ENCODE assay signal across 20 cellular contexts in the genomic region with DNA sequence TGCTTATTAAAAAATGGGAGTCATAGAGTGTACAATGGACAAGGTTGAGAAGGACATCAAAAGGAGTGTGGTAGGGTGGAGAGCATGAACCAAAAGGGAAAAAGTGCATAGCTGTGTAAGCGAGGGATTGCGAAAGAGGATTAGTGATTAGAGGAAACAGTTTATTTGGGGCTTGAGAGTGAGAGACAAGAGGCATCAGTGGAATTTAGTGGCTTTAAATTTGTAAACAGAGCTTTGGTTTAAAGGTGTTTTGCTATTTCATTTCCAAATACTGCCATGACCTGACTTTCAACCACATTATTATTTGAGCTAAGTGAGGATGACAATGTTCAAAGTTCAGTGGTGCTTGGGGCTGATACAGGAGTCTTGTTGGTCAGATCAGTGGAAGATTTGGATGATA. TPM values are rescaled to one million over a fixed set of nuclear protein-coding genes. Genes with fewer than 3 reads are reported as not detected.
DNase-seq lines count a peak whose midpoint lies in the region; ATAC-seq and TF ChIP-seq lines count a peak whose summit lies in the region.
"Had no signal": no experiment of that assay in that cellular context is flagged by ENCODE, and none has a peak within 500 bp of the region (broad histone marks: within the 10 kb centered on the region; RNA-seq: fewer than 3 reads in every experiment).

No MANE protein-coding gene starts in this region.

- H3K36me3 ChIP-seq in liver (ENCODE audit: control insufficient read depth in 4 of 4, insufficient read depth in 3 of 4, low read depth in 1 of 4, low read length in 3 of 4) (no peaks in the 10 kb centered on the region), tibial artery (no peaks in the 10 kb centered on the region)
- H3K36me3 ChIP-seq: right atrium auricular region had no signal

- H3K27me3 ChIP-seq in liver (ENCODE audit: control insufficient read depth in 4 of 4, insufficient read depth in 4 of 4, low read length in 3 of 4) (no peaks in the 10 kb centered on the region), tibial artery (no peaks in the 10 kb centered on the region)
- H3K27me3 ChIP-seq: right atrium auricular region had no signal

- H3K4me1 Mint-ChIP-seq in CD14-positive monocyte: peaks cover 13% of the 10 kb centered on the region

- no peak overlapping the region for H3K9ac ChIP-seq in liver (ENCODE audit: low read depth in 1 of 2, low read length in 2 of 2)
- H3K9ac ChIP-seq: KMS-11 had no signal

- H3K27ac Mint-ChIP-seq in CD14-positive monocyte: peak overlapping the region in 4 of 7 donors; percentile 11 to 47 (median 17)
- H3K27ac Mint-ChIP-seq: activated CD8-positive, alpha-beta T cell treated with anti-CD3 and anti-CD28 coated beads for 36 hours; T-helper 2 cell treated with Interferon-gamma antibody and Interleukin-4, amounts not matched to agents 5 μg/mL and 100 μg/mL, for 36 hours had no signal

- H3K27me3 Mint-ChIP-seq in CD14-positive monocyte (ENCODE audit: low read depth in 3 of 3): no peaks in the 10 kb centered on the region
- H3K27me3 Mint-ChIP-seq: activated CD8-positive, alpha-beta T cell treated with anti-CD3 and anti-CD28 coated beads for 36 hours had no signal

- H3K4me1 ChIP-seq in liver (ENCODE audit: control insufficient read depth in 4 of 4, insufficient read depth in 4 of 4, low read length in 3 of 4) (peaks cover 0 to 5% (median 2%) of the 10 kb centered on the region in 4 donors), tibial artery (peaks cover 0 to 39% (median 2%) of the 10 kb centered on the region in 4 donors)

- peaks cover 13 to 27% of the 10 kb centered on the region in 2 donors for H3K36me3 Mint-ChIP-seq in CD14-positive monocyte

- H3K4me3 Mint-ChIP-seq in CD14-positive monocyte: no peak overlapping the region
- H3K4me3 Mint-ChIP-seq: activated CD8-positive, alpha-beta T cell treated with anti-CD3 and anti-CD28 coated beads for 36 hours; T-helper 2 cell treated with Interferon-gamma antibody and Interleukin-4, amounts not matched to agents 5 μg/mL and 100 μg/mL, for 36 hours had no signal

- intact Hi-C loops in CD14-positive monocyte (cut with micrococcal nuclease) (no loop called here), tibial artery (cut with DNase I; ENCODE audit: low total_unique reads) (no loop called here)

- H3K9me3 ChIP-seq in liver (ENCODE audit: control insufficient read depth in 4 of 4, low read length in 3 of 4) (no peaks in the 10 kb centered on the region), tibial artery (no peaks in the 10 kb centered on the region)
- H3K9me3 ChIP-seq: right atrium auricular region had no signal

- no peak overlapping the region for H3K27ac ChIP-seq in liver (ENCODE audit: low read depth in 1 of 2, low read length in 2 of 2)
- H3K27ac ChIP-seq in tibial artery: no peak overlapping the region
- H3K27ac ChIP-seq: KMS-11, right atrium auricular region had no signal

- peak in 1 of 2 donors; percentile 43 for TF ChIP-seq RAD21 in liver (IDR thresholded peaks at IDR 0.05)

- H3K4me3 ChIP-seq in liver (ENCODE audit: low read depth in 1 of 3, low read length in 3 of 3): no peak overlapping the region
- H3K4me3 ChIP-seq in tibial artery: no peak overlapping the region
- H3K4me3 ChIP-seq: right atrium auricular region had no signal

- 51% methylated on average over 2 of the region's 2 CpGs for WGBS in liver

- ATAC-seq in HG02763 (IDR thresholded peaks at IDR 0.05; ENCODE audit: unreplicated experiment): no peak
- ATAC-seq: activated CD8-positive, alpha-beta T cell treated with anti-CD3 and anti-CD28 coated beads for 36 hours had no signal

- H3K9me3 Mint-ChIP-seq in CD14-positive monocyte: peaks cover 11 to 26% (median 21%) of the 10 kb centered on the region in 7 donors

- DNase-seq in CD14-positive monocyte (ENCODE audit: low spot score) (no peak), HT-29 (ENCODE audit: low spot score) (peak; percentile 40), astrocyte of the hippocampus (ENCODE audit: low read depth, low spot score) (peak; percentile 7), NCI-H345 (lab: John Stamatoyannopoulos, UW) (no peak), tibial artery (no peak)
- DNase-seq: activated CD4-positive, CD25-positive, alpha-beta regulatory T cell; activated CD8-positive, alpha-beta T cell treated with anti-CD3 and anti-CD28 coated beads for 36 hours; activated naive CD4-positive, alpha-beta T cell treated with Interleukin-2 at 50 U/mL for 16 hours; activated T-cell treated with anti-CD3 and anti-CD28 coated beads, Interleukin-2, amount 50 U/mL, for 1 hour; NCI-H1105; NCI-H2107; NCI-H526; SHP77 treated with DMSO at 0.1 percent for 48 hours; stimulated activated CD4-positive, alpha-beta T cell treated with anti-CD3 and anti-CD28 coated beads, Interleukin-15, amount 100 ng/mL, for 24 hours had no signal

- no peak for TF ChIP-seq CTCF in CD14-positive monocyte (IDR thresholded peaks at IDR 0.05)
- no peak for TF ChIP-seq CTCF in liver (IDR thresholded peaks at IDR 0.05; ENCODE audit: low read depth, low read length, missing input control)
- no peak for TF ChIP-seq CTCF in tibial artery (IDR thresholded peaks at IDR 0.05)

TF ChIP-seq in liver, 16 proteins besides CTCF, POLR2A, EP300 and RAD21:
- TF ChIP-seq RXRA (IDR thresholded peaks at IDR 0.05) (peak; percentile 43 to 69), HNF4G (IDR thresholded peaks at IDR 0.05) (peak; percentile 55), NR2F2 (IDR thresholded peaks at IDR 0.05) (no peak), YY1 (IDR thresholded peaks at IDR 0.05) (no peak), GABPA (IDR thresholded peaks at IDR 0.05 in 1 of 2, conservative IDR thresholded peaks at IDR 0.05 in 1 of 2) (no peak), TAF1 (conservative IDR thresholded peaks at IDR 0.05) (no peak), JUND (IDR thresholded peaks at IDR 0.05) (peak in 1 of 2 donors; percentile 11), EGR1 (IDR thresholded peaks at IDR 0.05; ENCODE audit: low read depth in 2 of 2) (no peak), FOXA2 (IDR thresholded peaks at IDR 0.05) (no peak), SP1 (IDR thresholded peaks at IDR 0.05) (peak; percentile 60), FOXA1 (IDR thresholded peaks at IDR 0.05) (no peak), HNF4A (conservative IDR thresholded peaks at IDR 0.05) (peak; percentile 55 to 84)
- TF ChIP-seq, protein P1, sequence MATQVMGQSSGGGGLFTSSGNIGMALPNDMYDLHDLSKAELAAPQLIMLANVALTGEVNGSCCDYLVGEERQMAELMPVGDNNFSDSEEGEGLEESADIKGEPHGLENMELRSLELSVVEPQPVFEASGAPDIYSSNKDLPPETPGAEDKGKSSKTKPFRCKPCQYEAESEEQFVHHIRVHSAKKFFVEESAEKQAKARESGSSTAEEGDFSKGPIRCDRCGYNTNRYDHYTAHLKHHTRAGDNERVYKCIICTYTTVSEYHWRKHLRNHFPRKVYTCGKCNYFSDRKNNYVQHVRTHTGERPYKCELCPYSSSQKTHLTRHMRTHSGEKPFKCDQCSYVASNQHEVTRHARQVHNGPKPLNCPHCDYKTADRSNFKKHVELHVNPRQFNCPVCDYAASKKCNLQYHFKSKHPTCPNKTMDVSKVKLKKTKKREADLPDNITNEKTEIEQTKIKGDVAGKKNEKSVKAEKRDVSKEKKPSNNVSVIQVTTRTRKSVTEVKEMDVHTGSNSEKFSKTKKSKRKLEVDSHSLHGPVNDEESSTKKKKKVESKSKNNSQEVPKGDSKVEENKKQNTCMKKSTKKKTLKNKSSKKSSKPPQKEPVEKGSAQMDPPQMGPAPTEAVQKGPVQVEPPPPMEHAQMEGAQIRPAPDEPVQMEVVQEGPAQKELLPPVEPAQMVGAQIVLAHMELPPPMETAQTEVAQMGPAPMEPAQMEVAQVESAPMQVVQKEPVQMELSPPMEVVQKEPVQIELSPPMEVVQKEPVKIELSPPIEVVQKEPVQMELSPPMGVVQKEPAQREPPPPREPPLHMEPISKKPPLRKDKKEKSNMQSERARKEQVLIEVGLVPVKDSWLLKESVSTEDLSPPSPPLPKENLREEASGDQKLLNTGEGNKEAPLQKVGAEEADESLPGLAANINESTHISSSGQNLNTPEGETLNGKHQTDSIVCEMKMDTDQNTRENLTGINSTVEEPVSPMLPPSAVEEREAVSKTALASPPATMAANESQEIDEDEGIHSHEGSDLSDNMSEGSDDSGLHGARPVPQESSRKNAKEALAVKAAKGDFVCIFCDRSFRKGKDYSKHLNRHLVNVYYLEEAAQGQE (IDR thresholded peaks at IDR 0.05): no peak
- TF ChIP-seq, protein P2, sequence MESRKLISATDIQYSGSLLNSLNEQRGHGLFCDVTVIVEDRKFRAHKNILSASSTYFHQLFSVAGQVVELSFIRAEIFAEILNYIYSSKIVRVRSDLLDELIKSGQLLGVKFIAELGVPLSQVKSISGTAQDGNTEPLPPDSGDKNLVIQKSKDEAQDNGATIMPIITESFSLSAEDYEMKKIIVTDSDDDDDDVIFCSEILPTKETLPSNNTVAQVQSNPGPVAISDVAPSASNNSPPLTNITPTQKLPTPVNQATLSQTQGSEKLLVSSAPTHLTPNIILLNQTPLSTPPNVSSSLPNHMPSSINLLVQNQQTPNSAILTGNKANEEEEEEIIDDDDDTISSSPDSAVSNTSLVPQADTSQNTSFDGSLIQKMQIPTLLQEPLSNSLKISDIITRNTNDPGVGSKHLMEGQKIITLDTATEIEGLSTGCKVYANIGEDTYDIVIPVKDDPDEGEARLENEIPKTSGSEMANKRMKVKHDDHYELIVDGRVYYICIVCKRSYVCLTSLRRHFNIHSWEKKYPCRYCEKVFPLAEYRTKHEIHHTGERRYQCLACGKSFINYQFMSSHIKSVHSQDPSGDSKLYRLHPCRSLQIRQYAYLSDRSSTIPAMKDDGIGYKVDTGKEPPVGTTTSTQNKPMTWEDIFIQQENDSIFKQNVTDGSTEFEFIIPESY (IDR thresholded peaks at IDR 0.05): no peak
- TF ChIP-seq, protein P3, sequence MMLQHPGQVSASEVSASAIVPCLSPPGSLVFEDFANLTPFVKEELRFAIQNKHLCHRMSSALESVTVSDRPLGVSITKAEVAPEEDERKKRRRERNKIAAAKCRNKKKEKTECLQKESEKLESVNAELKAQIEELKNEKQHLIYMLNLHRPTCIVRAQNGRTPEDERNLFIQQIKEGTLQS (IDR thresholded peaks at IDR 0.05): no peak
- TF ChIP-seq, protein P4, sequence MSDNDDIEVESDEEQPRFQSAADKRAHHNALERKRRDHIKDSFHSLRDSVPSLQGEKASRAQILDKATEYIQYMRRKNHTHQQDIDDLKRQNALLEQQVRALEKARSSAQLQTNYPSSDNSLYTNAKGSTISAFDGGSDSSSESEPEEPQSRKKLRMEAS (IDR thresholded peaks at IDR 0.05): no peak

RNA-seq across cellular contexts. Expression of a gene that starts 53.4 kb away (rescaled TPM):
- polyA plus RNA-seq in CD14-positive monocyte: 10 to 100 TPM; 11.8 to 16.9 TPM
- 3.0 and 15.8 TPM in 2 replicates for total RNA-seq in HT-29 (2014; rRNA removed; shearing (Covaris generic))
- 10 to 100 TPM; 14.8 to 24.0 TPM for total RNA-seq in liver
- polyA plus RNA-seq in liver: 1 to 10 TPM; 3.0 to 9.5 TPM
- total RNA-seq: G401 had no signal

Comparison
In these comparisons a context has a peak if more than half of its experiments do, and no peak if none do; other contexts are left out.
1. DNase-seq: peak in HT-29 (single experiment) and astrocyte of the hippocampus (single experiment); none in CD14-positive monocyte (single experiment), NCI-H345 (single experiment) and tibial artery (0 of 2).